8 cellular contexts compared by ENCODE assay signal in genomic region chr19:56350416-56351045, GRCh38. TPM values are rescaled to one million over a fixed set of nuclear protein-coding genes. Genes with fewer than 3 reads are reported as not detected.
DNase-seq lines count a peak whose midpoint lies in the region; ATAC-seq and TF ChIP-seq lines count a peak whose summit lies in the region.

No MANE protein-coding gene starts in this region.

- H3K36me3 Mint-ChIP-seq in natural killer cell (no peaks in the 10 kb centered on the region), progenitor cell of endocrine pancreas (ENCODE audit: insufficient read depth) (no peaks in the 10 kb centered on the region)
- no peaks in the 10 kb centered on the region for H3K36me3 Mint-ChIP-seq in natural killer cell treated with Interleukin-12 subunit alpha and Interleukin-12 subunit beta and Interleukin-15 and Interleukin-18, amount 100 ng/mL, for 72 hours
- no peaks in the 10 kb centered on the region for H3K36me3 Mint-ChIP-seq in activated CD4-positive, alpha-beta memory T cell treated with anti-CD3 and anti-CD28 coated beads for 36 hours

- no peak overlapping the region for H3K27ac Mint-ChIP-seq in natural killer cell
- H3K27ac Mint-ChIP-seq in natural killer cell treated with Interleukin-12 subunit alpha and Interleukin-12 subunit beta and Interleukin-15 and Interleukin-18, amount 100 ng/mL, for 72 hours: no peak overlapping the region
- no peak overlapping the region for H3K27ac Mint-ChIP-seq in activated CD4-positive, alpha-beta memory T cell treated with anti-CD3 and anti-CD28 coated beads for 36 hours
- no peak overlapping the region for H3K27ac Mint-ChIP-seq in progenitor cell of endocrine pancreas

- H3K27me3 Mint-ChIP-seq in natural killer cell (ENCODE audit: low read depth in 2 of 2) (peaks cover 0 to 3% of the 10 kb centered on the region in 2 donors), progenitor cell of endocrine pancreas (no peaks in the 10 kb centered on the region)
- H3K27me3 Mint-ChIP-seq in natural killer cell treated with Interleukin-12 subunit alpha and Interleukin-12 subunit beta and Interleukin-15 and Interleukin-18, amount 100 ng/mL, for 72 hours: peaks cover 3 to 8% of the 10 kb centered on the region in 2 donors
- H3K27me3 Mint-ChIP-seq in activated CD4-positive, alpha-beta memory T cell treated with anti-CD3 and anti-CD28 coated beads for 36 hours: no peaks in the 10 kb centered on the region

- CTCF ChIA-PET in activated CD4-positive, alpha-beta memory T cell treated with anti-CD3 and anti-CD28 coated beads for 36 hours (lab: Charles Lee): interaction anchor here (0.9 to 3.4 kb wide), 3 partner anchors 17 to 98 kb away, joined by 3 to 33 read pairs (median 5); no protein-coding TSS in a partner anchor

- H3K9me3 Mint-ChIP-seq in natural killer cell (no peaks in the 10 kb centered on the region), progenitor cell of endocrine pancreas (ENCODE audit: low read depth) (peaks cover 16% of the 10 kb centered on the region)
- no peaks in the 10 kb centered on the region for H3K9me3 Mint-ChIP-seq in natural killer cell treated with Interleukin-12 subunit alpha and Interleukin-12 subunit beta and Interleukin-15 and Interleukin-18, amount 100 ng/mL, for 72 hours
- no peaks in the 10 kb centered on the region for H3K9me3 Mint-ChIP-seq in activated CD4-positive, alpha-beta memory T cell treated with anti-CD3 and anti-CD28 coated beads for 36 hours

- POLR2A ChIA-PET in activated CD4-positive, alpha-beta memory T cell treated with anti-CD3 and anti-CD28 coated beads for 36 hours (lab: Charles Lee): no interaction called here

- intact Hi-C loops in natural killer cell (cut with micrococcal nuclease): loop anchor here (1.0 kb wide), 1 partner anchor 97 kb away; no protein-coding TSS in a partner anchor
- intact Hi-C loops in activated CD4-positive, alpha-beta memory T cell treated with anti-CD3 and anti-CD28 coated beads for 36 hours (cut with micrococcal nuclease): loop anchor here (2.0 to 5.0 kb wide), 2 partner anchors 98 to 273 kb away; no protein-coding TSS in a partner anchor

- DNase-seq in natural killer cell: no peak
- DNase-seq in natural killer cell treated with Interleukin-12 subunit alpha and Interleukin-12 subunit beta and Interleukin-15 and Interleukin-18, amount 100 ng/mL, for 72 hours (ENCODE audit: low spot score): no peak
- peak; percentile 80 for DNase-seq in NCI-H2227 (lab: John Stamatoyannopoulos, UW; ENCODE audit: unreplicated experiment)
- peak; percentile 46 for DNase-seq in activated CD4-positive, alpha-beta memory T cell treated with anti-CD3 and anti-CD28 coated beads for 36 hours
- DNase-seq in fibroblast of mammary gland (ENCODE audit: low read depth): peak; percentile 51
- peak; percentile 18 for DNase-seq in progenitor cell of endocrine pancreas (ENCODE audit: low spot score, unreplicated experiment)
- no peak for DNase-seq in ecto neural progenitor cell (ENCODE audit: low spot score)

- H3K4me1 Mint-ChIP-seq in natural killer cell (no peaks in the 10 kb centered on the region), progenitor cell of endocrine pancreas (ENCODE audit: low read depth) (no peaks in the 10 kb centered on the region)
- no peaks in the 10 kb centered on the region for H3K4me1 Mint-ChIP-seq in natural killer cell treated with Interleukin-12 subunit alpha and Interleukin-12 subunit beta and Interleukin-15 and Interleukin-18, amount 100 ng/mL, for 72 hours (ENCODE audit: low read depth in 2 of 2)
- no peaks in the 10 kb centered on the region for H3K4me1 Mint-ChIP-seq in activated CD4-positive, alpha-beta memory T cell treated with anti-CD3 and anti-CD28 coated beads for 36 hours (ENCODE audit: low read depth)

- peak; percentile 63 to 72 (median 69) for ATAC-seq in natural killer cell
- ATAC-seq in natural killer cell treated with Interleukin-12 subunit alpha and Interleukin-12 subunit beta and Interleukin-15 and Interleukin-18, amount 100 ng/mL, for 72 hours: no peak
- no peak for ATAC-seq in HG02973 (IDR thresholded peaks at IDR 0.05; ENCODE audit: unreplicated experiment)

- no peak overlapping the region for H3K4me3 ChIP-seq in fibroblast of mammary gland (ENCODE audit: control insufficient read depth, low read depth, low read length)

- TF ChIP-seq CTCF in natural killer cell (IDR thresholded peaks at IDR 0.05) (peak; percentile 78), fibroblast of mammary gland (conservative IDR thresholded peaks at IDR 0.05; ENCODE audit: control insufficient read depth, insufficient read depth, low read depth, low read length) (peak; percentile 87), progenitor cell of endocrine pancreas (IDR thresholded peaks at IDR 0.05; ENCODE audit: unreplicated experiment) (peak; percentile 72)

- H3K4me3 Mint-ChIP-seq in natural killer cell (no peak overlapping the region), progenitor cell of endocrine pancreas (ENCODE audit: low read depth) (no peak overlapping the region)
- no peak overlapping the region for H3K4me3 Mint-ChIP-seq in natural killer cell treated with Interleukin-12 subunit alpha and Interleukin-12 subunit beta and Interleukin-15 and Interleukin-18, amount 100 ng/mL, for 72 hours
- no peak overlapping the region for H3K4me3 Mint-ChIP-seq in activated CD4-positive, alpha-beta memory T cell treated with anti-CD3 and anti-CD28 coated beads for 36 hours

RNA-seq across cellular contexts. Expression of gene ZSCAN5A, which starts 35.9 kb away (rescaled TPM):
- total RNA-seq in natural killer cell (10 to 100 TPM in 1 of 3 donors, 1 to 10 TPM in 2; 6.7 to 10.2 (median 7.9) TPM), progenitor cell of endocrine pancreas (15.3 and 19.1 TPM in 2 replicates)
- 10 to 100 TPM in 1 of 2 donors, 1 to 10 TPM in 1; 9.9 to 16.8 TPM for total RNA-seq in natural killer cell treated with Interleukin-12 subunit alpha and Interleukin-12 subunit beta and Interleukin-15 and Interleukin-18, amount 100 ng/mL, for 72 hours
- 1 to 10 TPM; 4.5 to 5.2 TPM for total RNA-seq in activated CD4-positive, alpha-beta memory T cell treated with anti-CD3 and anti-CD28 coated beads for 36 hours

RNA-seq across cellular contexts. Expression of gene ZNF582, which starts 42.8 kb away (rescaled TPM):
- total RNA-seq in natural killer cell (1 to 10 TPM; 1.3 to 3.3 (median 2.8) TPM), progenitor cell of endocrine pancreas (6.6 and 8.0 TPM in 2 replicates)
- total RNA-seq in natural killer cell treated with Interleukin-12 subunit alpha and Interleukin-12 subunit beta and Interleukin-15 and Interleukin-18, amount 100 ng/mL, for 72 hours: 1 to 10 TPM in 1 of 2 donors, under 1 TPM in 1; 0.95 to 3.4 TPM
- under 1 TPM; 0.58 to 0.71 TPM for total RNA-seq in activated CD4-positive, alpha-beta memory T cell treated with anti-CD3 and anti-CD28 coated beads for 36 hours

RNA-seq across cellular contexts. Expression of gene ZNF583, which starts 53.6 kb away (rescaled TPM):
- total RNA-seq in natural killer cell (1 to 10 TPM; 2.7 to 5.1 (median 3.3) TPM), progenitor cell of endocrine pancreas (10.1 and 11.3 TPM in 2 replicates)
- 1 to 10 TPM; 3.1 to 3.2 TPM for total RNA-seq in natural killer cell treated with Interleukin-12 subunit alpha and Interleukin-12 subunit beta and Interleukin-15 and Interleukin-18, amount 100 ng/mL, for 72 hours
- total RNA-seq in activated CD4-positive, alpha-beta memory T cell treated with anti-CD3 and anti-CD28 coated beads for 36 hours: 1 to 10 TPM; 1.6 to 1.8 TPM

Comparison
In these comparisons a context has a peak if more than half of its experiments do, and no peak if none do; other contexts are left out.
1. ATAC-seq: peak in natural killer cell (3 of 3); none in natural killer cell treated with Interleukin-12 subunit alpha and Interleukin-12 subunit beta and Interleukin-15 and Interleukin-18, amount 100 ng/mL, for 72 hours (0 of 2) and HG02973 (single experiment).
2. DNase-seq: peak in NCI-H2227 (single experiment), activated CD4-positive, alpha-beta memory T cell treated with anti-CD3 and anti-CD28 coated beads for 36 hours (single experiment), fibroblast of mammary gland (single experiment) and progenitor cell of endocrine pancreas (single experiment); none in natural killer cell (single experiment), natural killer cell treated with Interleukin-12 subunit alpha and Interleukin-12 subunit beta and Interleukin-15 and Interleukin-18, amount 100 ng/mL, for 72 hours (single experiment) and ecto neural progenitor cell (single experiment).
3. Peak in every context shown above with its lines, with median percentiles within 50 percentile points of each other: CTCF ChIP-seq.